In the genomic region with DNA sequence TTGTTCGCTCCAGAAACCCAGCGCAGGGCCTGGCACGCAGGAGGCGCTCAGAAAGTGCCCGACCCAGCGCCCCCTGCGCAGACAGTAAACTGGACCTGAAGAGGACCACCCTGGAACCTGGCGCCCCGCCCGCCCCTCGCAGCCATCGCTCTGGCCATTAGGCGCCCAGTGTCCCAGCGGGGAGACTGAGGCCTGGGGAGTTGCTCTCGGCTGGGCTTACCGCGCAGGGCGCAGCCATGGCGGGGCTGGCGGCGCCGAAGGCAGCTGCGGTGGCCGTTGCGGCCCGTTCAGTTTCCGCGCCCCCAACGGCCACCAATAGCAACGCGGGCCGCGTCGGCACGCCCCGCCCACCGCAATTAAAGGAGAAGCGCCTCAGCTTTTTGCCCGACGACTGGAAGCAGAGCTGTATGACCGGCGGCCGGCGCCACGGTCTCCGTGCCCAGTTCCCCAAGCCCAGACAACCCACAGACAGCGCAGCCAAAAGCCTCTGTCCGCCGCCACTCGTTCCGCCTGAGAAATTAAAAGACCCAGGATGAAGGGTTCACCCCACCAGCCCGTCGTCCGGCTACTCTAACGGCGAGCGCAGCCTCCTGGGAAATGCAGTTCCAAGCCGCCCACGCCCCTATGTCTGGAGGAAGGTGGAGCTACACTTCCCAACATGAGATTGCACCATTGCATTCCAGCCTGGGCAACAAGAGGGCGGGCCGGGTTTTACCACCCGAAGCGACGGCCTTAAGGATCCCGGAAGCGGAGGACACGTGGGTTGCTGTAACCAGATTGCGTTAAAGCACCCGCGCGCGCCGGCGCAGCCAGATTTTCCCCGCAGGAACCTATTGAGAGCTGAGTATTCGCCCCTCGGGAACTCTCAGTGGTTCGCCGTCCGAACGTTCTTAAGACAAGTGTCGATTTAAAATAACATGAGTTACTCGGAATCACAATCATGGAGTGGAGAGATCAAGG, we compare ENCODE assay signal across 1 cellular context.
A peak's percentile ranks its signal among the peaks of the same experiment; 100 is the strongest.
TF ChIP-seq lines count a peak whose summit lies in the region.

A gene (minus strand): TSS at position 289 of the 960 bp plus-strand sequence. CDS start 51 bp downstream, at position 238.

TF ChIP-seq in HepG2, 621 proteins besides CTCF, POLR2A, EP300 and RAD21 (continued from another document and continues in another):
- TF ChIP-seq, protein P1, sequence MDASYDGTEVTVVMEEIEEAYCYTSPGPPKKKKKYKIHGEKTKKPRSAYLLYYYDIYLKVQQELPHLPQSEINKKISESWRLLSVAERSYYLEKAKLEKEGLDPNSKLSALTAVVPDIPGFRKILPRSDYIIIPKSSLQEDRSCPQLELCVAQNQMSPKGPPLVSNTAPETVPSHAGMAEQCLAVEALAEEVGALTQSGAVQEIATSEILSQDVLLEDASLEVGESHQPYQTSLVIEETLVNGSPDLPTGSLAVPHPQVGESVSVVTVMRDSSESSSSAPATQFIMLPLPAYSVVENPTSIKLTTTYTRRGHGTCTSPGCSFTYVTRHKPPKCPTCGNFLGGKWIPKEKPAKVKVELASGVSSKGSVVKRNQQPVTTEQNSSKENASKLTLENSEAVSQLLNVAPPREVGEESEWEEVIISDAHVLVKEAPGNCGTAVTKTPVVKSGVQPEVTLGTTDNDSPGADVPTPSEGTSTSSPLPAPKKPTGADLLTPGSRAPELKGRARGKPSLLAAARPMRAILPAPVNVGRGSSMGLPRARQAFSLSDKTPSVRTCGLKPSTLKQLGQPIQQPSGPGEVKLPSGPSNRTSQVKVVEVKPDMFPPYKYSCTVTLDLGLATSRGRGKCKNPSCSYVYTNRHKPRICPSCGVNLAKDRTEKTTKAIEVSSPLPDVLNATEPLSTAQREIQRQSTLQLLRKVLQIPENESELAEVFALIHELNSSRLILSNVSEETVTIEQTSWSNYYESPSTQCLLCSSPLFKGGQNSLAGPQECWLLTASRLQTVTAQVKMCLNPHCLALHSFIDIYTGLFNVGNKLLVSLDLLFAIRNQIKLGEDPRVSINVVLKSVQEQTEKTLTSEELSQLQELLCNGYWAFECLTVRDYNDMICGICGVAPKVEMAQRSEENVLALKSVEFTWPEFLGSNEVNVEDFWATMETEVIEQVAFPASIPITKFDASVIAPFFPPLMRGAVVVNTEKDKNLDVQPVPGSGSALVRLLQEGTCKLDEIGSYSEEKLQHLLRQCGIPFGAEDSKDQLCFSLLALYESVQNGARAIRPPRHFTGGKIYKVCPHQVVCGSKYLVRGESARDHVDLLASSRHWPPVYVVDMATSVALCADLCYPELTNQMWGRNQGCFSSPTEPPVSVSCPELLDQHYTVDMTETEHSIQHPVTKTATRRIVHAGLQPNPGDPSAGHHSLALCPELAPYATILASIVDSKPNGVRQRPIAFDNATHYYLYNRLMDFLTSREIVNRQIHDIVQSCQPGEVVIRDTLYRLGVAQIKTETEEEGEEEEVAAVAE (CRISPR knock-in tag; IDR thresholded peaks at IDR 0.05; ENCODE audit: borderline replicate concordance), result peak; percentile 82; the same call in 1 of the 2 replicates
- TF ChIP-seq TGIF2 (CRISPR knock-in tag; IDR thresholded peaks at IDR 0.05), result peak; percentile 88
- TF ChIP-seq, protein P2, sequence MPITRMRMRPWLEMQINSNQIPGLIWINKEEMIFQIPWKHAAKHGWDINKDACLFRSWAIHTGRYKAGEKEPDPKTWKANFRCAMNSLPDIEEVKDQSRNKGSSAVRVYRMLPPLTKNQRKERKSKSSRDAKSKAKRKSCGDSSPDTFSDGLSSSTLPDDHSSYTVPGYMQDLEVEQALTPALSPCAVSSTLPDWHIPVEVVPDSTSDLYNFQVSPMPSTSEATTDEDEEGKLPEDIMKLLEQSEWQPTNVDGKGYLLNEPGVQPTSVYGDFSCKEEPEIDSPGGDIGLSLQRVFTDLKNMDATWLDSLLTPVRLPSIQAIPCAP (CRISPR knock-in tag; IDR thresholded peaks at IDR 0.05; ENCODE audit: low read depth), result no peak
- TF ChIP-seq ZNF768 (CRISPR knock-in tag; IDR thresholded peaks at IDR 0.05), result peak; percentile 21; the same call in 1 of the 2 replicates
- TF ChIP-seq ZNF160 (CRISPR knock-in tag; IDR thresholded peaks at IDR 0.05), result peak; percentile 44; the same call in 1 of the 2 replicates
- peak; percentile 25; the same call in 1 of the 2 replicates for TF ChIP-seq ZSCAN21 (CRISPR knock-in tag; IDR thresholded peaks at IDR 0.05; ENCODE audit: borderline replicate concordance)
- TF ChIP-seq ZNF337 (CRISPR knock-in tag; IDR thresholded peaks at IDR 0.05; ENCODE audit: borderline replicate concordance, low read depth), result peak; percentile 88; the same call in 1 of the 2 replicates
- peak; percentile 42 for TF ChIP-seq MEF2D (CRISPR knock-in tag; IDR thresholded peaks at IDR 0.05)
- no peak for TF ChIP-seq RFX1 (IDR thresholded peaks at IDR 0.05)
- peak; percentile 51; the same call in 1 of the 2 replicates for TF ChIP-seq RARG (CRISPR knock-in tag; IDR thresholded peaks at IDR 0.05; ENCODE audit: low read depth)
- TF ChIP-seq RORA (CRISPR knock-in tag; IDR thresholded peaks at IDR 0.05), result no peak
- no peak for TF ChIP-seq ZNF543 (CRISPR knock-in tag; IDR thresholded peaks at IDR 0.05)
- TF ChIP-seq HNRNPL (IDR thresholded peaks at IDR 0.05; ENCODE audit: low read depth, low read length), result peak; percentile 50; the same call in 1 of the 2 replicates
- TF ChIP-seq RBAK (CRISPR knock-in tag; IDR thresholded peaks at IDR 0.05), result no peak
- no peak for TF ChIP-seq MAFG (CRISPR knock-in tag; IDR thresholded peaks at IDR 0.05)
- 0 out of 2 replicates have a peak, but pooled peaks have one; percentile 56 for TF ChIP-seq JUND (CRISPR knock-in tag; IDR thresholded peaks at IDR 0.05)
- no peak for TF ChIP-seq ZBTB42 (CRISPR knock-in tag; IDR thresholded peaks at IDR 0.05)
- no peak for TF ChIP-seq HOXA7 (CRISPR knock-in tag; IDR thresholded peaks at IDR 0.05)
- TF ChIP-seq, protein P3, sequence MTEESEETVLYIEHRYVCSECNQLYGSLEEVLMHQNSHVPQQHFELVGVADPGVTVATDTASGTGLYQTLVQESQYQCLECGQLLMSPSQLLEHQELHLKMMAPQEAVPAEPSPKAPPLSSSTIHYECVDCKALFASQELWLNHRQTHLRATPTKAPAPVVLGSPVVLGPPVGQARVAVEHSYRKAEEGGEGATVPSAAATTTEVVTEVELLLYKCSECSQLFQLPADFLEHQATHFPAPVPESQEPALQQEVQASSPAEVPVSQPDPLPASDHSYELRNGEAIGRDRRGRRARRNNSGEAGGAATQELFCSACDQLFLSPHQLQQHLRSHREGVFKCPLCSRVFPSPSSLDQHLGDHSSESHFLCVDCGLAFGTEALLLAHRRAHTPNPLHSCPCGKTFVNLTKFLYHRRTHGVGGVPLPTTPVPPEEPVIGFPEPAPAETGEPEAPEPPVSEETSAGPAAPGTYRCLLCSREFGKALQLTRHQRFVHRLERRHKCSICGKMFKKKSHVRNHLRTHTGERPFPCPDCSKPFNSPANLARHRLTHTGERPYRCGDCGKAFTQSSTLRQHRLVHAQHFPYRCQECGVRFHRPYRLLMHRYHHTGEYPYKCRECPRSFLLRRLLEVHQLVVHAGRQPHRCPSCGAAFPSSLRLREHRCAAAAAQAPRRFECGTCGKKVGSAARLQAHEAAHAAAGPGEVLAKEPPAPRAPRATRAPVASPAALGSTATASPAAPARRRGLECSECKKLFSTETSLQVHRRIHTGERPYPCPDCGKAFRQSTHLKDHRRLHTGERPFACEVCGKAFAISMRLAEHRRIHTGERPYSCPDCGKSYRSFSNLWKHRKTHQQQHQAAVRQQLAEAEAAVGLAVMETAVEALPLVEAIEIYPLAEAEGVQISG (CRISPR knock-in tag; IDR thresholded peaks at IDR 0.05), result peak; percentile 79
- peak; percentile 55 for TF ChIP-seq SUZ12 (IDR thresholded peaks at IDR 0.05; ENCODE audit: low read depth, low read length)
- peak; percentile 65; the same call in 1 of the 2 replicates for TF ChIP-seq ZSCAN9 (CRISPR knock-in tag; IDR thresholded peaks at IDR 0.05; ENCODE audit: borderline replicate concordance)
- TF ChIP-seq TEAD2 (CRISPR knock-in tag; IDR thresholded peaks at IDR 0.05), result no peak
- no peak for TF ChIP-seq ATF7 (IDR thresholded peaks at IDR 0.05)
- 0 out of 2 replicates have a peak, but pooled peaks have one; percentile 52 for TF ChIP-seq ATF7 (CRISPR knock-in tag; IDR thresholded peaks at IDR 0.05)
- peak; percentile 98 for TF ChIP-seq CEBPG (CRISPR knock-in tag; IDR thresholded peaks at IDR 0.05)
- TF ChIP-seq, protein P4, sequence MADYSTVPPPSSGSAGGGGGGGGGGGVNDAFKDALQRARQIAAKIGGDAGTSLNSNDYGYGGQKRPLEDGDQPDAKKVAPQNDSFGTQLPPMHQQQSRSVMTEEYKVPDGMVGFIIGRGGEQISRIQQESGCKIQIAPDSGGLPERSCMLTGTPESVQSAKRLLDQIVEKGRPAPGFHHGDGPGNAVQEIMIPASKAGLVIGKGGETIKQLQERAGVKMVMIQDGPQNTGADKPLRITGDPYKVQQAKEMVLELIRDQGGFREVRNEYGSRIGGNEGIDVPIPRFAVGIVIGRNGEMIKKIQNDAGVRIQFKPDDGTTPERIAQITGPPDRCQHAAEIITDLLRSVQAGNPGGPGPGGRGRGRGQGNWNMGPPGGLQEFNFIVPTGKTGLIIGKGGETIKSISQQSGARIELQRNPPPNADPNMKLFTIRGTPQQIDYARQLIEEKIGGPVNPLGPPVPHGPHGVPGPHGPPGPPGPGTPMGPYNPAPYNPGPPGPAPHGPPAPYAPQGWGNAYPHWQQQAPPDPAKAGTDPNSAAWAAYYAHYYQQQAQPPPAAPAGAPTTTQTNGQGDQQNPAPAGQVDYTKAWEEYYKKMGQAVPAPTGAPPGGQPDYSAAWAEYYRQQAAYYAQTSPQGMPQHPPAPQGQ (CRISPR knock-in tag; IDR thresholded peaks at IDR 0.05; ENCODE audit: borderline replicate concordance), result no peak
- TF ChIP-seq STAT5B (CRISPR knock-in tag; IDR thresholded peaks at IDR 0.05), result no peak
- TF ChIP-seq, protein P5, sequence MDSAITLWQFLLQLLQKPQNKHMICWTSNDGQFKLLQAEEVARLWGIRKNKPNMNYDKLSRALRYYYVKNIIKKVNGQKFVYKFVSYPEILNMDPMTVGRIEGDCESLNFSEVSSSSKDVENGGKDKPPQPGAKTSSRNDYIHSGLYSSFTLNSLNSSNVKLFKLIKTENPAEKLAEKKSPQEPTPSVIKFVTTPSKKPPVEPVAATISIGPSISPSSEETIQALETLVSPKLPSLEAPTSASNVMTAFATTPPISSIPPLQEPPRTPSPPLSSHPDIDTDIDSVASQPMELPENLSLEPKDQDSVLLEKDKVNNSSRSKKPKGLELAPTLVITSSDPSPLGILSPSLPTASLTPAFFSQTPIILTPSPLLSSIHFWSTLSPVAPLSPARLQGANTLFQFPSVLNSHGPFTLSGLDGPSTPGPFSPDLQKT (CRISPR knock-in tag; IDR thresholded peaks at IDR 0.05; ENCODE audit: borderline replicate concordance), result no peak
- TF ChIP-seq ZNF670 (CRISPR knock-in tag; IDR thresholded peaks at IDR 0.05; ENCODE audit: borderline replicate concordance), result peak; percentile 97
- TF ChIP-seq ZNF850 (CRISPR knock-in tag; conservative IDR thresholded peaks at IDR 0.05), result 0 out of 2 replicates have a peak, but pooled peaks have one; percentile 41
- peak; percentile 80; the same call in 1 of the 2 replicates for TF ChIP-seq ZNF350 (CRISPR knock-in tag; IDR thresholded peaks at IDR 0.05; ENCODE audit: borderline replicate concordance, low read depth)
- TF ChIP-seq, protein P6, sequence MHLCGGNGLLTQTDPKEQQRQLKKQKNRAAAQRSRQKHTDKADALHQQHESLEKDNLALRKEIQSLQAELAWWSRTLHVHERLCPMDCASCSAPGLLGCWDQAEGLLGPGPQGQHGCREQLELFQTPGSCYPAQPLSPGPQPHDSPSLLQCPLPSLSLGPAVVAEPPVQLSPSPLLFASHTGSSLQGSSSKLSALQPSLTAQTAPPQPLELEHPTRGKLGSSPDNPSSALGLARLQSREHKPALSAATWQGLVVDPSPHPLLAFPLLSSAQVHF (CRISPR knock-in tag; IDR thresholded peaks at IDR 0.05), result no peak
- TF ChIP-seq RARA (CRISPR knock-in tag; IDR thresholded peaks at IDR 0.05), result peak; percentile 55
- peak; percentile 3; the same call in 1 of the 2 replicates for TF ChIP-seq ZNF746 (CRISPR knock-in tag; IDR thresholded peaks at IDR 0.05)
- TF ChIP-seq FOSL2 (CRISPR knock-in tag; IDR thresholded peaks at IDR 0.05), result 0 out of 2 replicates have a peak, but pooled peaks have one; percentile 53
- no peak for TF ChIP-seq PRPF4 (IDR thresholded peaks at IDR 0.05; ENCODE audit: low read depth, low read length, poor library complexity, severe bottlenecking)
- no peak for TF ChIP-seq ZNF83 (CRISPR knock-in tag; IDR thresholded peaks at IDR 0.05; ENCODE audit: borderline replicate concordance)
- no peak for TF ChIP-seq NR2F1 (CRISPR knock-in tag; IDR thresholded peaks at IDR 0.05)
- TF ChIP-seq ETV6 (CRISPR knock-in tag; conservative IDR thresholded peaks at IDR 0.05), result 0 out of 2 replicates have a peak, but pooled peaks have one; percentile 6
- peak; percentile 85; the same call in 1 of the 2 replicates for TF ChIP-seq TBX2 (CRISPR knock-in tag; IDR thresholded peaks at IDR 0.05; ENCODE audit: borderline replicate concordance)
- TF ChIP-seq SATB2 (CRISPR knock-in tag; IDR thresholded peaks at IDR 0.05), result 0 out of 2 replicates have a peak, but pooled peaks have one; percentile 19
- TF ChIP-seq RFXANK (CRISPR knock-in tag; IDR thresholded peaks at IDR 0.05), result no peak; the same call in 1 of the 2 replicates
- TF ChIP-seq, protein P7, sequence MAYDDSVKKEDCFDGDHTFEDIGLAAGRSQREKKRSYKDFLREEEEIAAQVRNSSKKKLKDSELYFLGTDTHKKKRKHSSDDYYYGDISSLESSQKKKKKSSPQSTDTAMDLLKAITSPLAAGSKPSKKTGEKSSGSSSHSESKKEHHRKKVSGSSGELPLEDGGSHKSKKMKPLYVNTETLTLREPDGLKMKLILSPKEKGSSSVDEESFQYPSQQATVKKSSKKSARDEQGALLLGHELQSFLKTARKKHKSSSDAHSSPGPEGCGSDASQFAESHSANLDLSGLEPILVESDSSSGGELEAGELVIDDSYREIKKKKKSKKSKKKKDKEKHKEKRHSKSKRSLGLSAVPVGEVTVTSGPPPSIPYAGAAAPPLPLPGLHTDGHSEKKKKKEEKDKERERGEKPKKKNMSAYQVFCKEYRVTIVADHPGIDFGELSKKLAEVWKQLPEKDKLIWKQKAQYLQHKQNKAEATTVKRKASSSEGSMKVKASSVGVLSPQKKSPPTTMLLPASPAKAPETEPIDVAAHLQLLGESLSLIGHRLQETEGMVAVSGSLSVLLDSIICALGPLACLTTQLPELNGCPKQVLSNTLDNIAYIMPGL (CRISPR knock-in tag; IDR thresholded peaks at IDR 0.05; ENCODE audit: borderline replicate concordance in 1 of 2, low read depth in 1 of 2), result peak; percentile 61 to 68; a peak in 3 of 4 replicates
- no peak for TF ChIP-seq SRSF4 (IDR thresholded peaks at IDR 0.05; ENCODE audit: low read depth, low read length, poor library complexity, severe bottlenecking)
- TF ChIP-seq, protein P8, sequence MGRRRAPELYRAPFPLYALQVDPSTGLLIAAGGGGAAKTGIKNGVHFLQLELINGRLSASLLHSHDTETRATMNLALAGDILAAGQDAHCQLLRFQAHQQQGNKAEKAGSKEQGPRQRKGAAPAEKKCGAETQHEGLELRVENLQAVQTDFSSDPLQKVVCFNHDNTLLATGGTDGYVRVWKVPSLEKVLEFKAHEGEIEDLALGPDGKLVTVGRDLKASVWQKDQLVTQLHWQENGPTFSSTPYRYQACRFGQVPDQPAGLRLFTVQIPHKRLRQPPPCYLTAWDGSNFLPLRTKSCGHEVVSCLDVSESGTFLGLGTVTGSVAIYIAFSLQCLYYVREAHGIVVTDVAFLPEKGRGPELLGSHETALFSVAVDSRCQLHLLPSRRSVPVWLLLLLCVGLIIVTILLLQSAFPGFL (CRISPR knock-in tag; IDR thresholded peaks at IDR 0.05), result no peak
- TF ChIP-seq ZNF678 (CRISPR knock-in tag; IDR thresholded peaks at IDR 0.05), result 0 out of 2 replicates have a peak, but pooled peaks have one; percentile 8
